1 cellular context compared by ENCODE assay signal in genomic region chr15:89111961-89112340, GRCh38.
TF ChIP-seq lines count a peak whose summit lies in the region.

No MANE protein-coding gene starts in this region.

TF ChIP-seq in GM12878, 131 proteins besides CTCF, POLR2A, EP300 and RAD21 (continued from another document):
- TF ChIP-seq RELA (IDR thresholded peaks at IDR 0.05; ENCODE audit: borderline replicate concordance, partially characterized antibody), result no peak
- TF ChIP-seq STAT1 (conservative IDR thresholded peaks at IDR 0.05), result no peak
- TF ChIP-seq CEBPZ (IDR thresholded peaks at IDR 0.05; ENCODE audit: low read depth, low read length), result no peak
